In the genomic region with DNA sequence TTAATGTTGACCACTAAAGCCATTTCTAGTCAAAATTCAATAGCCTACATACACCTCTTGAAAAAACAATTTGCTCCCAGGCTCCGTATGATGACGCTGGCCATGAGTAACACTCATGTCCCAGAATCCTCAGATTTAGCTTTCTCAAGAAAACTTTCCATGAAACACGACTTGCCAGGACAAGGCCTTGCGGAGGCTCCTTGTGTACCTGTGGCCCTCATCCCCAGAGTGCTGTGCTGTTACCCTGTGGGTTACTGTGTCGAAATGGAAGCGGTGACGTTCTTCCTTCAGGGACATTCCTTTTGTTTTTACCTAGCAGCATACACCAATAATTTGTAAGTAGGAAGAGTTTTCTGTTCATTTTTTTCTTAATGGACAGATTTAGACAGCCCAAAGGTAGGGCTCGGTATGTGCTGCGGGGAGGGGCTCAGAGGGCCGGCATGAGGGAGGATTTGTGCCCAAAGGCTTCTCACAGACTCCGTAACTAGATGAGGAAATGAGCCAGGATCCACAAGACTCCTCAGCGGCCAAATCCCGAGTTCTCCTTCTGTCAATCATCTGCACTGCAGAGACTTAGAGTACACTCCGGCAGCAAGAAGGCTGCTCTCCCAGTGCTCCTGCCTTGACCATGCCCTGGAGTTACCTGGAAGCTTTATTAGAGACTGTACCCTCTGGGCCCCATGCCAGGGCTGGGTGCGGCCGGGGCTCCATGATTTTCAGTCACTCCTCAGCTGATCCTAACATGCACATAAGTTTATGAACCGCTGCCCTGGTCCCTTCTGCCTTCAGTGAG, we compare ENCODE assay signal across 15 cellular contexts. TPM values are rescaled to one million over a fixed set of nuclear protein-coding genes. Genes with fewer than 3 reads are reported as not detected.
DNase-seq lines count a peak whose midpoint lies in the region; ATAC-seq and TF ChIP-seq lines count a peak whose summit lies in the region.
"Had no signal": no experiment of that assay in that cellular context is flagged by ENCODE, and none has a peak within 500 bp of the region (broad histone marks: within the 10 kb centered on the region; RNA-seq: fewer than 3 reads in every experiment).

No MANE protein-coding gene starts in this region.

- peaks cover 23% of the 10 kb centered on the region for H3K36me3 Mint-ChIP-seq in nephron (ENCODE audit: low read depth)

- H3K4me1 ChIP-seq in ascending aorta, result peaks cover 13 to 76% of the 10 kb centered on the region in 2 donors
- peaks cover 8 to 33% (median 24%) of the 10 kb centered on the region in 4 donors for H3K4me1 ChIP-seq in upper lobe of left lung
- peaks cover 29% of the 10 kb centered on the region for H3K4me1 ChIP-seq in psoas muscle

- no peak for TF ChIP-seq POLR2A in upper lobe of left lung (IDR thresholded peaks at IDR 0.05)

- 87 to 92% methylated on average over 17 of the region's 17 CpGs for WGBS in upper lobe of left lung, 2 donors
- WGBS in psoas muscle, 3 donors, result 83 to 93% (median 86%) methylated on average over 17 of the region's 17 CpGs

- TF ChIP-seq CTCF in ascending aorta (IDR thresholded peaks at IDR 0.05) (no peak), nephron (IDR thresholded peaks at IDR 0.05; ENCODE audit: unreplicated experiment in 3 of 3) (no peak), upper lobe of left lung (IDR thresholded peaks at IDR 0.05) (no peak), psoas muscle (IDR thresholded peaks at IDR 0.05) (no peak)

- H3K36me3 ChIP-seq in ascending aorta (no peaks in the 10 kb centered on the region), upper lobe of left lung (no peaks in the 10 kb centered on the region), psoas muscle (ENCODE audit: insufficient read depth in 1 of 2, low read depth in 1 of 2) (no peaks in the 10 kb centered on the region)
- H3K36me3 ChIP-seq: sigmoid colon had no signal

- peaks cover 5% of the 10 kb centered on the region for H3K9me3 Mint-ChIP-seq in nephron
- H3K9me3 Mint-ChIP-seq: activated naive CD8-positive, alpha-beta T cell treated with anti-CD3 and anti-CD28 coated beads, Interleukin-2, amount 50 U/mL, for 24 hours; activated T-cell treated with anti-CD3 and anti-CD28 coated beads, Interleukin-2, amount 50 U/mL, for 24 hours; nephron progenitor cell had no signal

- intact Hi-C loops in ascending aorta (cut with DNase I), result loop anchor here (2.0 to 5.0 kb wide), 2 partner anchors 17 to 48 kb away; a partner anchor contains a TSS
- intact Hi-C loops in psoas muscle (cut with DNase I), result no loop called here

- peak overlapping the region in 1 of 2 donors; percentile 38 for H3K4me3 ChIP-seq in ascending aorta
- H3K4me3 ChIP-seq in upper lobe of left lung, result no peak overlapping the region
- H3K4me3 ChIP-seq in psoas muscle, result no peak overlapping the region
- H3K4me3 ChIP-seq: BLaER1, sigmoid colon had no signal

- peaks cover 15% of the 10 kb centered on the region for H3K4me1 Mint-ChIP-seq in nephron

- H3K27ac ChIP-seq in ascending aorta, result peak overlapping the region; percentile 85 to 90
- H3K27ac ChIP-seq in upper lobe of left lung, result peak overlapping the region; percentile 60 to 63 (median 62)
- no peak overlapping the region for H3K27ac ChIP-seq in psoas muscle
- H3K27ac ChIP-seq: BLaER1 had no signal

- H3K27me3 Mint-ChIP-seq in nephron (ENCODE audit: low read depth), result no peaks in the 10 kb centered on the region

- peak overlapping the region; percentile 45 to 83 (median 74) for H3K27ac Mint-ChIP-seq in nephron
- H3K27ac Mint-ChIP-seq: activated naive CD8-positive, alpha-beta T cell treated with anti-CD3 and anti-CD28 coated beads, Interleukin-2, amount 50 U/mL, for 24 hours; activated T-cell treated with anti-CD3 and anti-CD28 coated beads, Interleukin-2, amount 50 U/mL, for 24 hours; nephron progenitor cell had no signal

- ATAC-seq in esophagus mucosa (peak; percentile 44), upper lobe of left lung (ENCODE audit: low FRiP score in 2 of 2) (no peak), psoas muscle (no peak), HG02759 (IDR thresholded peaks at IDR 0.05; ENCODE audit: unreplicated experiment) (no peak)
- ATAC-seq: activated naive CD8-positive, alpha-beta T cell treated with anti-CD3 and anti-CD28 coated beads, Interleukin-2, amount 50 U/mL, for 24 hours had no signal

- H3K27me3 ChIP-seq in ascending aorta (no peaks in the 10 kb centered on the region), upper lobe of left lung (no peaks in the 10 kb centered on the region), psoas muscle (ENCODE audit: insufficient read depth in 3 of 3, low read length in 2 of 3) (no peaks in the 10 kb centered on the region)
- H3K27me3 ChIP-seq: BLaER1, sigmoid colon had no signal

- no peak overlapping the region for H3K4me3 Mint-ChIP-seq in nephron
- H3K4me3 Mint-ChIP-seq: activated naive CD8-positive, alpha-beta T cell treated with anti-CD3 and anti-CD28 coated beads, Interleukin-2, amount 50 U/mL, for 24 hours; activated T-cell treated with anti-CD3 and anti-CD28 coated beads, Interleukin-2, amount 50 U/mL, for 24 hours; nephron progenitor cell had no signal

- H3K9me3 ChIP-seq in ascending aorta, result no peaks in the 10 kb centered on the region
- H3K9me3 ChIP-seq in upper lobe of left lung, result no peaks in the 10 kb centered on the region
- peaks cover 4% of the 10 kb centered on the region for H3K9me3 ChIP-seq in psoas muscle
- H3K9me3 ChIP-seq: sigmoid colon had no signal

- DNase-seq in ascending aorta (ENCODE audit: low spot score in 2 of 2), result peak in 1 of 2 donors; percentile 80
- DNase-seq in upper lobe of left lung, result peak in 1 of 2 donors; percentile 32
- DNase-seq in psoas muscle, result no peak
- DNase-seq in HUDEP-2 (lab: John Stamatoyannopoulos, UW; ENCODE audit: unreplicated experiment in 76 of 76), result no peak
- DNase-seq: activated CD4-positive, alpha-beta T cell treated with anti-CD3 and anti-CD28 coated beads for 48 hours; activated naive CD8-positive, alpha-beta T cell treated with anti-CD3 and anti-CD28 coated beads, Interleukin-2, amount 50 U/mL, for 24 hours; activated T-cell treated with anti-CD3 and anti-CD28 coated beads, Interleukin-2, amount 50 U/mL, for 24 hours; NCI-H774; nephron progenitor cell; sigmoid colon; stimulated activated CD4-positive, alpha-beta T cell treated with anti-CD3 and anti-CD28 coated beads, Interleukin-4, amount 100 ng/mL, for 24 hours had no signal

- no peak for TF ChIP-seq EP300 in upper lobe of left lung (IDR thresholded peaks at IDR 0.05)

RNA-seq across cellular contexts. Expression of a gene that starts 17.8 kb away (rescaled TPM):
- total RNA-seq in ascending aorta (71.2 TPM), esophagus mucosa (73.2 TPM), upper lobe of left lung (10 to 100 TPM; 14.3 to 54.6 (median 45.1) TPM), psoas muscle (10 to 100 TPM; 18.6 to 25.1 (median 20.3) TPM)
- 10 to 100 TPM in 1 of 3 donors, 1 to 10 TPM in 2; 8.9 to 15.2 (median 9.0) TPM for polyA plus RNA-seq in psoas muscle
